ENCODE assay signal across 11 cellular contexts in genomic region chr12:139585-139984, GRCh38.
DNase-seq lines count a peak whose midpoint lies in the region; ATAC-seq and TF ChIP-seq lines count a peak whose summit lies in the region.
"Had no signal": no experiment of that assay in that cellular context is flagged by ENCODE, and none has a peak within 500 bp of the region (broad histone marks: within the 10 kb centered on the region; RNA-seq: fewer than 3 reads in every experiment).

No MANE protein-coding gene starts in this region.

- WGBS in H9 (ENCODE audit: extremely low coverage, insufficient read length, low lambda C conversion rate), result no CpG with 5 or more reads among the region's 14 CpGs

- H3K4ac ChIP-seq in H9 (ENCODE audit: low read depth, low read length), result no peak overlapping the region

- H3K27me3 Mint-ChIP-seq in H9 (ENCODE audit: low read depth), result peaks cover 46% of the 10 kb centered on the region

- POLR2A ChIA-PET in RWPE1 (lab: Yijun Ruan, JAX; ENCODE audit: low non-redundant PET), result no interaction called here

- H2BK5ac ChIP-seq in H9 (ENCODE audit: insufficient read length, low read length), result no peak overlapping the region

- H2BK120ac ChIP-seq in H9 (ENCODE audit: low read depth, low read length, poor library complexity, severe bottlenecking), result no peak overlapping the region

- no peak overlapping the region for H3K23ac ChIP-seq in H9 (ENCODE audit: insufficient read length, low read depth, low read length)

- no peak overlapping the region; a peak in 1 of 7 replicates for H3K27ac Mint-ChIP-seq in H9

- no peaks in the 10 kb centered on the region for H3K23me2 ChIP-seq in H9 (ENCODE audit: insufficient read length, low read depth, low read length, poor library complexity, severe bottlenecking)

- H3K4me2 ChIP-seq in H9 (ENCODE audit: insufficient read depth, insufficient read length, low read length), result peak overlapping the region; percentile 20
- no peak overlapping the region for H3K4me2 ChIP-seq in parathyroid adenoma (ENCODE audit: low read length)

- H3K36me3 Mint-ChIP-seq in H9 (ENCODE audit: insufficient read depth in 1 of 3, low read depth in 3 of 3), result no peaks in the 10 kb centered on the region; a peak in 1 of 7 replicates

- peaks cover 45 to 54% of the 10 kb centered on the region in 2 experiments for H3K4me1 Mint-ChIP-seq in H9

- no peak for ATAC-seq in GM19395 (IDR thresholded peaks at IDR 0.05; ENCODE audit: unreplicated experiment)
- ATAC-seq in GM18858 (IDR thresholded peaks at IDR 0.05; ENCODE audit: unreplicated experiment), result no peak

- intact Hi-C loops in left ventricle myocardium inferior (cut with micrococcal nuclease), result no loop called here

- H3K9me3 Mint-ChIP-seq in H9, result no peaks in the 10 kb centered on the region; a peak in 1 of 5 replicates

- TF ChIP-seq CTCF in H9 (conservative IDR thresholded peaks at IDR 0.05) (no peak), left ventricle myocardium inferior (IDR thresholded peaks at IDR 0.05; ENCODE audit: borderline replicate concordance) (no peak), parathyroid adenoma (IDR thresholded peaks at IDR 0.05) (no peak), RWPE1 (conservative IDR thresholded peaks at IDR 0.05; ENCODE audit: low read depth) (no peak)

- H3K14ac ChIP-seq in H9 (ENCODE audit: insufficient read depth, low read length), result no peak overlapping the region

- H3T11ph ChIP-seq in H9 (ENCODE audit: low read length), result no peak overlapping the region

- H3K4me3 Mint-ChIP-seq in H9, result peak overlapping the region; percentile 10 to 71; a peak in 4 of 5 replicates

- H4K91ac ChIP-seq in H9 (ENCODE audit: insufficient read length, low read depth, low read length), result no peak overlapping the region

- peak overlapping the region; percentile 65 for H3K4me3 ChIP-seq in left ventricle myocardium inferior
- no peak overlapping the region for H3K4me3 ChIP-seq in parathyroid adenoma (ENCODE audit: low read depth, low read length)

- no peaks in the 10 kb centered on the region for H3K79me1 ChIP-seq in H9 (ENCODE audit: insufficient read depth, low read depth, low read length, poor library complexity, severe bottlenecking)

- H3K27me3 ChIP-seq in H9 (ENCODE audit: insufficient read depth, low read length) (no peaks in the 10 kb centered on the region), left ventricle myocardium inferior (ENCODE audit: low read depth) (peaks cover 57% of the 10 kb centered on the region), parathyroid adenoma (ENCODE audit: control insufficient read depth, insufficient read depth, low read length) (no peaks in the 10 kb centered on the region)

- H3K36me3 ChIP-seq in left ventricle myocardium inferior (no peaks in the 10 kb centered on the region), parathyroid adenoma (ENCODE audit: control insufficient read depth, insufficient read depth, low read length) (no peaks in the 10 kb centered on the region)

- H3K79me2 ChIP-seq in H9 (ENCODE audit: insufficient read depth, low read length), result no peaks in the 10 kb centered on the region
- H3K79me2 ChIP-seq in parathyroid adenoma, result peaks cover 3% of the 10 kb centered on the region

- CTCF ChIA-PET in RWPE1 (lab: Yijun Ruan, JAX), result no interaction called here

- H3K9me3 ChIP-seq in H9 (ENCODE audit: control insufficient read depth, low read depth, low read length) (no peaks in the 10 kb centered on the region), left ventricle myocardium inferior (replicated peaks) (no peaks in the 10 kb centered on the region), parathyroid adenoma (ENCODE audit: control insufficient read depth, low read length) (no peaks in the 10 kb centered on the region)

- no peak overlapping the region for H2BK12ac ChIP-seq in H9 (ENCODE audit: insufficient read length, low read depth, low read length)

- H2AFZ ChIP-seq in H9 (ENCODE audit: low read length) (no peak overlapping the region), parathyroid adenoma (peak overlapping the region; percentile 26)

- H2AK5ac ChIP-seq in H9 (ENCODE audit: insufficient read length, low read length), result no peak overlapping the region

- no peak overlapping the region for H3K56ac ChIP-seq in H9 (ENCODE audit: insufficient read length, low read depth, low read length)

- H3K18ac ChIP-seq in H9 (ENCODE audit: insufficient read length, low read depth, low read length), result no peak overlapping the region

- no peaks in the 10 kb centered on the region for H4K20me1 ChIP-seq in H9 (ENCODE audit: control insufficient read depth, insufficient read depth, insufficient read length)

- H2BK20ac ChIP-seq in H9 (ENCODE audit: low read depth, low read length, poor library complexity, severe bottlenecking), result no peak overlapping the region

- H3K27ac ChIP-seq in H9 (ENCODE audit: insufficient read length, low read depth, low read length) (no peak overlapping the region), left ventricle myocardium inferior (replicated peaks) (no peak overlapping the region), parathyroid adenoma (peak overlapping the region; percentile 97), RWPE1 (no peak overlapping the region)

- H3K4me1 ChIP-seq in H9 (ENCODE audit: insufficient read depth, low read length) (peaks cover 9% of the 10 kb centered on the region; the same call in 1 of the 2 replicates), left ventricle myocardium inferior (peaks cover 24% of the 10 kb centered on the region), parathyroid adenoma (peaks cover 57% of the 10 kb centered on the region)

- H4K8ac ChIP-seq in H9 (replicated peaks; ENCODE audit: insufficient read length, low read depth, low read length), result no peak overlapping the region

- H3K9ac ChIP-seq in H9 (ENCODE audit: extremely low read depth, insufficient read length, low read length), result no peak overlapping the region
- H3K9ac ChIP-seq in parathyroid adenoma, result no peak overlapping the region

- H4K5ac ChIP-seq in H9 (ENCODE audit: insufficient read length, low read depth, low read length), result no peak overlapping the region

- no peak overlapping the region for H2BK15ac ChIP-seq in H9 (ENCODE audit: low read depth, low read length)

- DNase-seq in H9 (no peak), NCI-H82 treated with DMSO at 0.1 percent for 48 hours (lab: John Stamatoyannopoulos, UW; ENCODE audit: unreplicated experiment) (peak; percentile 4), left ventricle myocardium inferior (no peak), middle frontal gyrus (ENCODE audit: extremely low spot score, low spot score) (no peak), RWPE1 (ENCODE audit: low spot score) (no peak)
- DNase-seq: DMS53, NCI-H1436, T-helper 9 cell had no signal
